In the genomic region with DNA sequence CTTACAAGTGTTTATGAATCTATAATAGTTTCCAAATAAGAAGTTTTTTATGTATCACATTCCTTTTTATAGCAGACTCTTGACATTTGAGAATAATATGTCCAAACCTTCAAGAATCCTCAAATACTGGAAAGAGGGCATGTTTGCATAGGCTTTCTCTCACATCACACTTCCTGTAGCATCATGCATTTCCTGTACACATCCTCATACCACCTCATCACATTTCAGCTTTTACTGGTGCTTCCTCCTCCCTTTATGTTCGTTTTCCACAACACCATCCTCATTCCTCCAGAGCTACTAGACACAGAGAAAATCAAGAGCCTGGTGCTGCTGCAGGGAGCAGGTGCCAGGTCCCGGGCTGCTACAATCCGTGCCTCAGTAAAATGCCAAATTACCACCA, we compare ENCODE assay signal across 22 cellular contexts.
DNase-seq lines count a peak whose midpoint lies in the region; ATAC-seq and TF ChIP-seq lines count a peak whose summit lies in the region.
"Had no signal": no experiment of that assay in that cellular context is flagged by ENCODE, and none has a peak within 500 bp of the region (broad histone marks: within the 10 kb centered on the region; RNA-seq: fewer than 3 reads in every experiment).

No MANE protein-coding gene starts in this region.

- no peak overlapping the region for H3K4me3 ChIP-seq in CD8-positive, alpha-beta memory T cell (ENCODE audit: low read length)
- H3K4me3 ChIP-seq: dorsolateral prefrontal cortex, left lung had no signal

- CTCF ChIA-PET in activated naive CD4-positive, alpha-beta T cell treated with anti-CD3 and anti-CD28 coated beads for 36 hours (lab: Charles Lee) = no interaction called here
- CTCF ChIA-PET in CD8-positive, alpha-beta memory T cell (lab: Charles Lee) = interaction anchor here (1.5 kb wide), 1 partner anchor 16 kb away, joined by 3 read pairs; no protein-coding TSS in a partner anchor

- H3K27me3 Mint-ChIP-seq in activated naive CD4-positive, alpha-beta T cell treated with anti-CD3 and anti-CD28 coated beads for 36 hours (ENCODE audit: low read depth) = peaks cover 2% of the 10 kb centered on the region
- peaks cover 11 to 14% of the 10 kb centered on the region in 2 donors for H3K27me3 Mint-ChIP-seq in CD8-positive, alpha-beta memory T cell
- H3K27me3 Mint-ChIP-seq in activated T-helper 1 cell treated with anti-CD3 and anti-CD28 coated beads, Interleukin-12 subunit alpha, Interleukin-12 subunit beta, Interleukin-2, Interleukin-4 antibody, amounts not matched to agents 30 ng/mL and 10 ng/mL and 1 ng/mL, durations not matched to agents 14 hours and 24 hours and 36 hours (ENCODE audit: insufficient read depth) = peaks cover 12% of the 10 kb centered on the region
- no peaks in the 10 kb centered on the region for H3K27me3 Mint-ChIP-seq in nephron (ENCODE audit: low read depth)

- H3K27ac ChIP-seq in CD8-positive, alpha-beta memory T cell (ENCODE audit: low read depth, low read length) = no peak overlapping the region
- H3K27ac ChIP-seq: dorsolateral prefrontal cortex, epithelial cell of prostate had no signal

- H3K4me1 Mint-ChIP-seq in activated naive CD4-positive, alpha-beta T cell treated with anti-CD3 and anti-CD28 coated beads for 36 hours (ENCODE audit: low read depth) = peaks cover 5% of the 10 kb centered on the region
- peaks cover 9 to 13% (median 10%) of the 10 kb centered on the region in 3 donors for H3K4me1 Mint-ChIP-seq in CD8-positive, alpha-beta memory T cell
- H3K4me1 Mint-ChIP-seq in activated T-helper 1 cell treated with anti-CD3 and anti-CD28 coated beads, Interleukin-12 subunit alpha, Interleukin-12 subunit beta, Interleukin-2, Interleukin-4 antibody, amounts not matched to agents 30 ng/mL and 10 ng/mL and 1 ng/mL, durations not matched to agents 14 hours and 24 hours and 36 hours (ENCODE audit: low read depth) = peaks cover 12% of the 10 kb centered on the region
- peaks cover 45% of the 10 kb centered on the region for H3K4me1 Mint-ChIP-seq in nephron

- intact Hi-C loops in activated naive CD4-positive, alpha-beta T cell treated with anti-CD3 and anti-CD28 coated beads for 36 hours (cut with micrococcal nuclease) = no loop called here
- intact Hi-C loops in activated T-helper 1 cell treated with anti-CD3 and anti-CD28 coated beads, Interleukin-12 subunit alpha, Interleukin-12 subunit beta, Interleukin-2, Interleukin-4 antibody, amounts not matched to agents 30 ng/mL and 10 ng/mL and 1 ng/mL, durations not matched to agents 14 hours and 24 hours and 36 hours (cut with micrococcal nuclease) = no loop called here

- peaks cover 10% of the 10 kb centered on the region for H3K4me1 ChIP-seq in CD8-positive, alpha-beta memory T cell (ENCODE audit: insufficient read depth, low read length)

- peaks cover 2% of the 10 kb centered on the region for H3K9me3 Mint-ChIP-seq in activated naive CD4-positive, alpha-beta T cell treated with anti-CD3 and anti-CD28 coated beads for 36 hours
- H3K9me3 Mint-ChIP-seq in CD8-positive, alpha-beta memory T cell = peaks cover 0 to 7% (median 1%) of the 10 kb centered on the region in 5 donors
- no peaks in the 10 kb centered on the region for H3K9me3 Mint-ChIP-seq in activated T-helper 1 cell treated with anti-CD3 and anti-CD28 coated beads, Interleukin-12 subunit alpha, Interleukin-12 subunit beta, Interleukin-2, Interleukin-4 antibody, amounts not matched to agents 30 ng/mL and 10 ng/mL and 1 ng/mL, durations not matched to agents 14 hours and 24 hours and 36 hours
- peaks cover 15% of the 10 kb centered on the region for H3K9me3 Mint-ChIP-seq in nephron

- no peaks in the 10 kb centered on the region for H3K9me3 ChIP-seq in CD8-positive, alpha-beta memory T cell (ENCODE audit: low read length)
- H3K9me3 ChIP-seq: left lung had no signal

- H3K4me3 Mint-ChIP-seq in activated naive CD4-positive, alpha-beta T cell treated with anti-CD3 and anti-CD28 coated beads for 36 hours = no peak overlapping the region
- peak overlapping the region in 4 of 7 donors; percentile 6 to 52 (median 10) for H3K4me3 Mint-ChIP-seq in CD8-positive, alpha-beta memory T cell
- H3K4me3 Mint-ChIP-seq in activated T-helper 1 cell treated with anti-CD3 and anti-CD28 coated beads, Interleukin-12 subunit alpha, Interleukin-12 subunit beta, Interleukin-2, Interleukin-4 antibody, amounts not matched to agents 30 ng/mL and 10 ng/mL and 1 ng/mL, durations not matched to agents 14 hours and 24 hours and 36 hours = no peak overlapping the region
- peak overlapping the region in 1 of 3 experiments; percentile 0 for H3K4me3 Mint-ChIP-seq in nephron

- H3K36me3 Mint-ChIP-seq in activated naive CD4-positive, alpha-beta T cell treated with anti-CD3 and anti-CD28 coated beads for 36 hours (ENCODE audit: low read depth) = no peaks in the 10 kb centered on the region
- no peaks in the 10 kb centered on the region for H3K36me3 Mint-ChIP-seq in CD8-positive, alpha-beta memory T cell
- H3K36me3 Mint-ChIP-seq in activated T-helper 1 cell treated with anti-CD3 and anti-CD28 coated beads, Interleukin-12 subunit alpha, Interleukin-12 subunit beta, Interleukin-2, Interleukin-4 antibody, amounts not matched to agents 30 ng/mL and 10 ng/mL and 1 ng/mL, durations not matched to agents 14 hours and 24 hours and 36 hours (ENCODE audit: low read depth) = peaks cover 2% of the 10 kb centered on the region
- H3K36me3 Mint-ChIP-seq in nephron (ENCODE audit: low read depth) = peaks cover 15% of the 10 kb centered on the region

- DNase-seq in activated naive CD4-positive, alpha-beta T cell treated with anti-CD3 and anti-CD28 coated beads for 36 hours = no peak
- no peak for DNase-seq in activated naive CD4-positive, alpha-beta T cell treated with Interleukin-2 at 50 U/mL for 16 hours
- no peak for DNase-seq in CD8-positive, alpha-beta memory T cell
- no peak for DNase-seq in activated T-helper 1 cell treated with anti-CD3 and anti-CD28 coated beads, Interleukin-12 subunit alpha, Interleukin-12 subunit beta, Interleukin-2, Interleukin-4 antibody, amounts not matched to agents 30 ng/mL and 10 ng/mL and 1 ng/mL, durations not matched to agents 14 hours and 24 hours and 36 hours (ENCODE audit: low spot score)
- DNase-seq in AG08396 (ENCODE audit: low spot score) = no peak
- DNase-seq in NCI-H774 (lab: John Stamatoyannopoulos, UW) = no peak
- DNase-seq: activated CD4-positive, CD25-positive, alpha-beta regulatory T cell; activated gamma-delta T cell treated with Interleukin-2 at 50 U/mL for 16 hours; anterior cingulate cortex; central memory CD4-positive, alpha-beta T cell; dorsolateral prefrontal cortex; KG1; left lung; midbrain; NCI-H146; NCI-H526 treated with DMSO at 0.1 percent for 48 hours; SK-N-SH; T1000 had no signal

- no peak for TF ChIP-seq CTCF in nephron (IDR thresholded peaks at IDR 0.05; ENCODE audit: unreplicated experiment in 3 of 3)

- H3K27me3 ChIP-seq in CD8-positive, alpha-beta memory T cell (ENCODE audit: insufficient read depth, low read length, poor library complexity, severe bottlenecking) = no peaks in the 10 kb centered on the region

- H3K27ac Mint-ChIP-seq in activated naive CD4-positive, alpha-beta T cell treated with anti-CD3 and anti-CD28 coated beads for 36 hours = peak overlapping the region; percentile 46
- peak overlapping the region in 5 of 8 donors; percentile 1 to 78 (median 45) for H3K27ac Mint-ChIP-seq in CD8-positive, alpha-beta memory T cell
- H3K27ac Mint-ChIP-seq in activated T-helper 1 cell treated with anti-CD3 and anti-CD28 coated beads, Interleukin-12 subunit alpha, Interleukin-12 subunit beta, Interleukin-2, Interleukin-4 antibody, amounts not matched to agents 30 ng/mL and 10 ng/mL and 1 ng/mL, durations not matched to agents 14 hours and 24 hours and 36 hours = peak overlapping the region; percentile 9
- H3K27ac Mint-ChIP-seq in nephron = peak overlapping the region; percentile 79 to 94 (median 80)

- no peaks in the 10 kb centered on the region for H3K36me3 ChIP-seq in CD8-positive, alpha-beta memory T cell (ENCODE audit: insufficient read depth, low read length)
- H3K36me3 ChIP-seq: left lung had no signal

- POLR2A ChIA-PET in CD8-positive, alpha-beta memory T cell (lab: Charles Lee) = no interaction called here

- ATAC-seq in GM18520 (IDR thresholded peaks at IDR 0.05; ENCODE audit: unreplicated experiment) = no peak
- ATAC-seq: HCT116, left lung had no signal

Comparison
In these comparisons a context has a peak if more than half of its experiments do, and no peak if none do; other contexts are left out.
1. H3K27ac Mint-ChIP-seq: peak in every context shown above with its lines; median percentile 80 in nephron; 46 in activated naive CD4-positive, alpha-beta T cell treated with anti-CD3 and anti-CD28 coated beads for 36 hours; 45 in CD8-positive, alpha-beta memory T cell; 9 in activated T-helper 1 cell treated with anti-CD3 and anti-CD28 coated beads, Interleukin-12 subunit alpha, Interleukin-12 subunit beta, Interleukin-2, Interleukin-4 antibody, amounts not matched to agents 30 ng/mL and 10 ng/mL and 1 ng/mL, durations not matched to agents 14 hours and 24 hours and 36 hours.
2. H3K4me3 Mint-ChIP-seq: peak in CD8-positive, alpha-beta memory T cell (4 of 7); none in activated naive CD4-positive, alpha-beta T cell treated with anti-CD3 and anti-CD28 coated beads for 36 hours (single experiment) and activated T-helper 1 cell treated with anti-CD3 and anti-CD28 coated beads, Interleukin-12 subunit alpha, Interleukin-12 subunit beta, Interleukin-2, Interleukin-4 antibody, amounts not matched to agents 30 ng/mL and 10 ng/mL and 1 ng/mL, durations not matched to agents 14 hours and 24 hours and 36 hours (single experiment).